ENCODE assay signal across 17 cellular contexts in genomic region chr12:52346596-52346995, GRCh38. TPM values are rescaled to one million over a fixed set of nuclear protein-coding genes. Genes with fewer than 3 reads are reported as not detected.
DNase-seq lines count a peak whose midpoint lies in the region; ATAC-seq, FAIRE-seq and TF ChIP-seq lines count a peak whose summit lies in the region.
"Had no signal": no experiment of that assay in that cellular context is flagged by ENCODE, and none has a peak within 500 bp of the region (broad histone marks: within the 10 kb centered on the region; RNA-seq: fewer than 3 reads in every experiment).

No MANE protein-coding gene starts in this region.

- no peaks in the 10 kb centered on the region for H3K9me3 ChIP-seq in small intestine (ENCODE audit: control insufficient read depth, low read depth)
- H3K9me3 ChIP-seq: testis had no signal

- peaks cover 0 to 4% of the 10 kb centered on the region in 2 donors for H3K4me1 ChIP-seq in small intestine (ENCODE audit: control insufficient read depth in 2 of 2, insufficient read depth in 1 of 2, low read depth in 1 of 2, low read length in 1 of 2)
- H3K4me1 ChIP-seq: testis had no signal

- peak; percentile 32 for ATAC-seq in left colon
- ATAC-seq in WTC11: no peak

- no peak for FAIRE-seq in small intestine (lab: Jason Lieb, UNC)
- FAIRE-seq: A204.1 had no signal

- WGBS in small intestine, 3 donors: 47 to 59% (median 50%) methylated on average over 4 of the region's 4 CpGs

- H3K36me3 ChIP-seq in small intestine (ENCODE audit: control insufficient read depth in 2 of 2, insufficient read depth in 2 of 2, low read length in 2 of 2): no peaks in the 10 kb centered on the region

- H3K4me3 Mint-ChIP-seq in activated naive CD4-positive, alpha-beta T cell treated with anti-CD3 and anti-CD28 coated beads, Interleukin-2, amount 10 ng/mL, durations not matched to agents 7 days and 5 days: no peak overlapping the region
- H3K4me3 Mint-ChIP-seq in brain: peak overlapping the region in 1 of 5 experiments; percentile 20
- no peak overlapping the region for H3K4me3 Mint-ChIP-seq in WTC11

- H3K27ac Mint-ChIP-seq in activated naive CD4-positive, alpha-beta T cell treated with anti-CD3 and anti-CD28 coated beads, Interleukin-2, amount 10 ng/mL, durations not matched to agents 7 days and 5 days: no peak overlapping the region
- H3K27ac Mint-ChIP-seq in brain (peak overlapping the region; percentile 3 to 89 (median 79)), WTC11 (no peak overlapping the region)

- peaks cover 52% of the 10 kb centered on the region for H3K27me3 Mint-ChIP-seq in activated naive CD4-positive, alpha-beta T cell treated with anti-CD3 and anti-CD28 coated beads, Interleukin-2, amount 10 ng/mL, durations not matched to agents 7 days and 5 days
- H3K27me3 Mint-ChIP-seq in brain (peaks cover 12% of the 10 kb centered on the region), WTC11 (ENCODE audit: low read depth) (no peaks in the 10 kb centered on the region)

- POLR2A ChIA-PET in WTC11 (lab: Charles Lee): no interaction called here

- no peaks in the 10 kb centered on the region for H3K9me3 Mint-ChIP-seq in activated naive CD4-positive, alpha-beta T cell treated with anti-CD3 and anti-CD28 coated beads, Interleukin-2, amount 10 ng/mL, durations not matched to agents 7 days and 5 days
- peaks cover 0 to 15% (median 8%) of the 10 kb centered on the region in 5 experiments for H3K9me3 Mint-ChIP-seq in brain
- H3K9me3 Mint-ChIP-seq in WTC11: peaks cover 13% of the 10 kb centered on the region

- TF ChIP-seq CTCF in brain (conservative IDR thresholded peaks at IDR 0.05) (no peak), WTC11 (IDR thresholded peaks at IDR 0.05) (no peak)

- no peaks in the 10 kb centered on the region for H3K36me3 Mint-ChIP-seq in activated naive CD4-positive, alpha-beta T cell treated with anti-CD3 and anti-CD28 coated beads, Interleukin-2, amount 10 ng/mL, durations not matched to agents 7 days and 5 days
- H3K36me3 Mint-ChIP-seq in brain (no peaks in the 10 kb centered on the region), WTC11 (peaks cover 3% of the 10 kb centered on the region; the same call in 1 of the 2 replicates)

- peak; percentile 10 for DNase-seq in activated naive CD4-positive, alpha-beta T cell treated with anti-CD3 and anti-CD28 coated beads, Interleukin-2, amount 10 ng/mL, durations not matched to agents 7 days and 5 days
- DNase-seq in activated naive CD4-positive, alpha-beta T cell treated with anti-CD3 and anti-CD28 coated beads, Interleukin-2, amount 50 U/mL, for 16 hours: no peak
- DNase-seq in left colon (no peak), small intestine (peak; percentile 40), WTC11 (ENCODE audit: low spot score) (no peak), DMS79 treated with DMSO at 0.1 percent for 48 hours (lab: John Stamatoyannopoulos, UW) (no peak), AML-193 (lab: John Stamatoyannopoulos, UW) (no peak)
- DNase-seq: activated gamma-delta T cell treated with Interleukin-2 at 50 U/mL for 16 hours, Karpas-422, NCI-H1436 treated with DMSO at 0.1 percent for 48 hours, testis had no signal

- CTCF ChIA-PET in activated naive CD4-positive, alpha-beta T cell treated with anti-CD3 and anti-CD28 coated beads, Interleukin-2, amount 10 ng/mL, durations not matched to agents 7 days and 5 days (lab: Charles Lee): interaction anchor here (2.0 kb wide), 1 partner anchor 15 kb away, joined by 6 read pairs; no protein-coding TSS in a partner anchor
- CTCF ChIA-PET in WTC11 (lab: Charles Lee): interaction anchor here (0.8 kb wide), 1 partner anchor 15 kb away, joined by 3 read pairs; no protein-coding TSS in a partner anchor

- peaks cover 0 to 3% of the 10 kb centered on the region in 2 donors for H3K27me3 ChIP-seq in small intestine (ENCODE audit: control insufficient read depth in 2 of 2, insufficient read depth in 2 of 2, low read length in 2 of 2)
- H3K27me3 ChIP-seq: testis had no signal

- no peak overlapping the region for H3K4me3 ChIP-seq in small intestine (ENCODE audit: low read depth in 1 of 2, low read length in 2 of 2)
- H3K4me3 ChIP-seq: testis had no signal

- peaks cover 3% of the 10 kb centered on the region for H3K4me1 Mint-ChIP-seq in activated naive CD4-positive, alpha-beta T cell treated with anti-CD3 and anti-CD28 coated beads, Interleukin-2, amount 10 ng/mL, durations not matched to agents 7 days and 5 days
- H3K4me1 Mint-ChIP-seq in brain (peaks cover 48% of the 10 kb centered on the region), WTC11 (no peaks in the 10 kb centered on the region)

- intact Hi-C loops in left colon (cut with DNase I, micrococcal nuclease): no loop called here

- H3K27ac ChIP-seq in small intestine (ENCODE audit: low read depth in 1 of 2, low read length in 1 of 2): no peak overlapping the region
- H3K27ac ChIP-seq: testis had no signal

TF ChIP-seq in WTC11, 78 proteins besides CTCF, POLR2A, EP300 and RAD21 (continues in another document):
- TF ChIP-seq USF2 (CRISPR knock-in tag; IDR thresholded peaks at IDR 0.05) (no peak), IRF1 (CRISPR knock-in tag; IDR thresholded peaks at IDR 0.05) (no peak), ATF2 (CRISPR knock-in tag; IDR thresholded peaks at IDR 0.05; ENCODE audit: borderline replicate concordance, low read depth) (no peak), E2F4 (CRISPR knock-in tag; IDR thresholded peaks at IDR 0.05; ENCODE audit: borderline replicate concordance, low read depth) (no peak), FOXP1 (CRISPR knock-in tag; IDR thresholded peaks at IDR 0.05; ENCODE audit: borderline replicate concordance) (no peak), E2F5 (CRISPR knock-in tag; IDR thresholded peaks at IDR 0.05) (no peak)

RNA-seq across cellular contexts. Expression of gene KRT85, which starts 20.7 kb away (rescaled TPM):
- not detected for polyA plus RNA-seq in brain (ENCODE audit: insufficient read depth, low read depth, low replicate concordance)
- not detected for total RNA-seq in left colon
- polyA plus RNA-seq in small intestine: not detected
- not detected in 3 replicates for total RNA-seq in WTC11 (2021)
- total RNA-seq: fibroblast of villous mesenchyme, NCI-H460, OCI-LY7, posterior vena cava had no signal

RNA-seq across cellular contexts. Expression of gene KRT83, which starts 25.4 kb away (rescaled TPM):
- 1.1 TPM for polyA plus RNA-seq in brain (ENCODE audit: insufficient read depth, low read depth, low replicate concordance)
- total RNA-seq in left colon: not detected
- polyA plus RNA-seq in small intestine: not detected
- total RNA-seq in WTC11 (2021): not detected in 3 replicates
- total RNA-seq: fibroblast of villous mesenchyme, OCI-LY7, posterior vena cava had no signal

RNA-seq across cellular contexts. Expression of gene KRT84, which starts 38.9 kb away (rescaled TPM):
- polyA plus RNA-seq in brain (ENCODE audit: insufficient read depth, low read depth, low replicate concordance) (not detected), small intestine (not detected)
- total RNA-seq in left colon (not detected), WTC11 (2021) (not detected in 3 replicates)
- total RNA-seq: fibroblast of villous mesenchyme, NCI-H460, OCI-LY7, posterior vena cava had no signal

RNA-seq across cellular contexts. Expression of gene KRT81, which starts 55.3 kb away (rescaled TPM):
- polyA plus RNA-seq in brain (ENCODE audit: insufficient read depth, low read depth, low replicate concordance) (0.76 TPM), small intestine (not detected)
- total RNA-seq in left colon (not detected), WTC11 (2021) (0.21 to 0.70 TPM (median 0.34 TPM) in 3 replicates)
- total RNA-seq: fibroblast of villous mesenchyme, OCI-LY7, posterior vena cava had no signal

RNA-seq across cellular contexts. Expression of gene KRT82, which starts 59.5 kb away (rescaled TPM):
- polyA plus RNA-seq in brain (ENCODE audit: insufficient read depth, low read depth, low replicate concordance) (not detected), small intestine (not detected)
- total RNA-seq in left colon (not detected), WTC11 (2021) (not detected in 3 replicates)
- total RNA-seq: fibroblast of villous mesenchyme, NCI-H460, OCI-LY7, posterior vena cava, testis had no signal

Comparison
In these comparisons a context has a peak if more than half of its experiments do, and no peak if none do; other contexts are left out.
1. DNase-seq: peak in activated naive CD4-positive, alpha-beta T cell treated with anti-CD3 and anti-CD28 coated beads, Interleukin-2, amount 10 ng/mL, durations not matched to agents 7 days and 5 days (single experiment) and small intestine (single experiment); none in activated naive CD4-positive, alpha-beta T cell treated with anti-CD3 and anti-CD28 coated beads, Interleukin-2, amount 50 U/mL, for 16 hours (single experiment), left colon (0 of 2), WTC11 (single experiment), DMS79 treated with DMSO at 0.1 percent for 48 hours (single experiment) and AML-193 (0 of 2).
2. H3K27ac Mint-ChIP-seq: peak in brain (5 of 5); none in activated naive CD4-positive, alpha-beta T cell treated with anti-CD3 and anti-CD28 coated beads, Interleukin-2, amount 10 ng/mL, durations not matched to agents 7 days and 5 days (single experiment) and WTC11 (single experiment).